ENCODE assay signal across 2 cellular contexts in genomic region chr2:457792-458430, GRCh38.
TF ChIP-seq lines count a peak whose summit lies in the region.

No MANE protein-coding gene starts in this region.

TF ChIP-seq in SK-N-SH treated with all-trans-retinoic acid at 6 μM for 48 hours, 23 proteins besides CTCF, POLR2A, EP300 and RAD21 (continued from another document):
- TF ChIP-seq, protein P1, sequence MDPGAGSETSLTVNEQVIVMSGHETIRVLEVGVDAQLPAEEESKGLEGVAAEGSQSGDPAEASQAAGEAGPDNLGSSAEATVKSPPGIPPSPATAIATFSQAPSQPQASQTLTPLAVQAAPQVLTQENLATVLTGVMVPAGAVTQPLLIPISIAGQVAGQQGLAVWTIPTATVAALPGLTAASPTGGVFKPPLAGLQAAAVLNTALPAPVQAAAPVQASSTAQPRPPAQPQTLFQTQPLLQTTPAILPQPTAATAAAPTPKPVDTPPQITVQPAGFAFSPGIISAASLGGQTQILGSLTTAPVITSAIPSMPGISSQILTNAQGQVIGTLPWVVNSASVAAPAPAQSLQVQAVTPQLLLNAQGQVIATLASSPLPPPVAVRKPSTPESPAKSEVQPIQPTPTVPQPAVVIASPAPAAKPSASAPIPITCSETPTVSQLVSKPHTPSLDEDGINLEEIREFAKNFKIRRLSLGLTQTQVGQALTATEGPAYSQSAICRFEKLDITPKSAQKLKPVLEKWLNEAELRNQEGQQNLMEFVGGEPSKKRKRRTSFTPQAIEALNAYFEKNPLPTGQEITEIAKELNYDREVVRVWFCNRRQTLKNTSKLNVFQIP (CRISPR knock-in tag; IDR thresholded peaks at IDR 0.05; ENCODE audit: borderline replicate concordance, low read depth): no peak
- TF ChIP-seq TSHZ2 (CRISPR knock-in tag; IDR thresholded peaks at IDR 0.05) (no peak), ISL1 (CRISPR knock-in tag; IDR thresholded peaks at IDR 0.05) (no peak), TOX (CRISPR knock-in tag; IDR thresholded peaks at IDR 0.05; ENCODE audit: borderline replicate concordance) (no peak), CREB5 (CRISPR knock-in tag; IDR thresholded peaks at IDR 0.05; ENCODE audit: low read depth) (no peak), GLIS3 (CRISPR knock-in tag; IDR thresholded peaks at IDR 0.05) (no peak), SNAI2 (CRISPR knock-in tag; IDR thresholded peaks at IDR 0.05) (no peak), ZC3H10 (CRISPR knock-in tag; IDR thresholded peaks at IDR 0.05) (no peak), RARB (CRISPR knock-in tag; IDR thresholded peaks at IDR 0.05) (no peak), OSR1 (CRISPR knock-in tag; IDR thresholded peaks at IDR 0.05) (no peak), PPARA (CRISPR knock-in tag; IDR thresholded peaks at IDR 0.05; ENCODE audit: borderline replicate concordance) (no peak)

TF ChIP-seq in GM23338, 12 proteins besides CTCF, POLR2A, EP300 and RAD21 (continued from another document):
- TF ChIP-seq, protein P2, sequence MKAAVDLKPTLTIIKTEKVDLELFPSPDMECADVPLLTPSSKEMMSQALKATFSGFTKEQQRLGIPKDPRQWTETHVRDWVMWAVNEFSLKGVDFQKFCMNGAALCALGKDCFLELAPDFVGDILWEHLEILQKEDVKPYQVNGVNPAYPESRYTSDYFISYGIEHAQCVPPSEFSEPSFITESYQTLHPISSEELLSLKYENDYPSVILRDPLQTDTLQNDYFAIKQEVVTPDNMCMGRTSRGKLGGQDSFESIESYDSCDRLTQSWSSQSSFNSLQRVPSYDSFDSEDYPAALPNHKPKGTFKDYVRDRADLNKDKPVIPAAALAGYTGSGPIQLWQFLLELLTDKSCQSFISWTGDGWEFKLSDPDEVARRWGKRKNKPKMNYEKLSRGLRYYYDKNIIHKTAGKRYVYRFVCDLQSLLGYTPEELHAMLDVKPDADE (IDR thresholded peaks at IDR 0.05): no peak
- TF ChIP-seq EZH2phosphoT487 (IDR thresholded peaks at IDR 0.05; ENCODE audit: unreplicated experiment) (no peak), NANOG (IDR thresholded peaks at IDR 0.05; ENCODE audit: borderline replicate concordance) (no peak)
- TF ChIP-seq, protein P3, sequence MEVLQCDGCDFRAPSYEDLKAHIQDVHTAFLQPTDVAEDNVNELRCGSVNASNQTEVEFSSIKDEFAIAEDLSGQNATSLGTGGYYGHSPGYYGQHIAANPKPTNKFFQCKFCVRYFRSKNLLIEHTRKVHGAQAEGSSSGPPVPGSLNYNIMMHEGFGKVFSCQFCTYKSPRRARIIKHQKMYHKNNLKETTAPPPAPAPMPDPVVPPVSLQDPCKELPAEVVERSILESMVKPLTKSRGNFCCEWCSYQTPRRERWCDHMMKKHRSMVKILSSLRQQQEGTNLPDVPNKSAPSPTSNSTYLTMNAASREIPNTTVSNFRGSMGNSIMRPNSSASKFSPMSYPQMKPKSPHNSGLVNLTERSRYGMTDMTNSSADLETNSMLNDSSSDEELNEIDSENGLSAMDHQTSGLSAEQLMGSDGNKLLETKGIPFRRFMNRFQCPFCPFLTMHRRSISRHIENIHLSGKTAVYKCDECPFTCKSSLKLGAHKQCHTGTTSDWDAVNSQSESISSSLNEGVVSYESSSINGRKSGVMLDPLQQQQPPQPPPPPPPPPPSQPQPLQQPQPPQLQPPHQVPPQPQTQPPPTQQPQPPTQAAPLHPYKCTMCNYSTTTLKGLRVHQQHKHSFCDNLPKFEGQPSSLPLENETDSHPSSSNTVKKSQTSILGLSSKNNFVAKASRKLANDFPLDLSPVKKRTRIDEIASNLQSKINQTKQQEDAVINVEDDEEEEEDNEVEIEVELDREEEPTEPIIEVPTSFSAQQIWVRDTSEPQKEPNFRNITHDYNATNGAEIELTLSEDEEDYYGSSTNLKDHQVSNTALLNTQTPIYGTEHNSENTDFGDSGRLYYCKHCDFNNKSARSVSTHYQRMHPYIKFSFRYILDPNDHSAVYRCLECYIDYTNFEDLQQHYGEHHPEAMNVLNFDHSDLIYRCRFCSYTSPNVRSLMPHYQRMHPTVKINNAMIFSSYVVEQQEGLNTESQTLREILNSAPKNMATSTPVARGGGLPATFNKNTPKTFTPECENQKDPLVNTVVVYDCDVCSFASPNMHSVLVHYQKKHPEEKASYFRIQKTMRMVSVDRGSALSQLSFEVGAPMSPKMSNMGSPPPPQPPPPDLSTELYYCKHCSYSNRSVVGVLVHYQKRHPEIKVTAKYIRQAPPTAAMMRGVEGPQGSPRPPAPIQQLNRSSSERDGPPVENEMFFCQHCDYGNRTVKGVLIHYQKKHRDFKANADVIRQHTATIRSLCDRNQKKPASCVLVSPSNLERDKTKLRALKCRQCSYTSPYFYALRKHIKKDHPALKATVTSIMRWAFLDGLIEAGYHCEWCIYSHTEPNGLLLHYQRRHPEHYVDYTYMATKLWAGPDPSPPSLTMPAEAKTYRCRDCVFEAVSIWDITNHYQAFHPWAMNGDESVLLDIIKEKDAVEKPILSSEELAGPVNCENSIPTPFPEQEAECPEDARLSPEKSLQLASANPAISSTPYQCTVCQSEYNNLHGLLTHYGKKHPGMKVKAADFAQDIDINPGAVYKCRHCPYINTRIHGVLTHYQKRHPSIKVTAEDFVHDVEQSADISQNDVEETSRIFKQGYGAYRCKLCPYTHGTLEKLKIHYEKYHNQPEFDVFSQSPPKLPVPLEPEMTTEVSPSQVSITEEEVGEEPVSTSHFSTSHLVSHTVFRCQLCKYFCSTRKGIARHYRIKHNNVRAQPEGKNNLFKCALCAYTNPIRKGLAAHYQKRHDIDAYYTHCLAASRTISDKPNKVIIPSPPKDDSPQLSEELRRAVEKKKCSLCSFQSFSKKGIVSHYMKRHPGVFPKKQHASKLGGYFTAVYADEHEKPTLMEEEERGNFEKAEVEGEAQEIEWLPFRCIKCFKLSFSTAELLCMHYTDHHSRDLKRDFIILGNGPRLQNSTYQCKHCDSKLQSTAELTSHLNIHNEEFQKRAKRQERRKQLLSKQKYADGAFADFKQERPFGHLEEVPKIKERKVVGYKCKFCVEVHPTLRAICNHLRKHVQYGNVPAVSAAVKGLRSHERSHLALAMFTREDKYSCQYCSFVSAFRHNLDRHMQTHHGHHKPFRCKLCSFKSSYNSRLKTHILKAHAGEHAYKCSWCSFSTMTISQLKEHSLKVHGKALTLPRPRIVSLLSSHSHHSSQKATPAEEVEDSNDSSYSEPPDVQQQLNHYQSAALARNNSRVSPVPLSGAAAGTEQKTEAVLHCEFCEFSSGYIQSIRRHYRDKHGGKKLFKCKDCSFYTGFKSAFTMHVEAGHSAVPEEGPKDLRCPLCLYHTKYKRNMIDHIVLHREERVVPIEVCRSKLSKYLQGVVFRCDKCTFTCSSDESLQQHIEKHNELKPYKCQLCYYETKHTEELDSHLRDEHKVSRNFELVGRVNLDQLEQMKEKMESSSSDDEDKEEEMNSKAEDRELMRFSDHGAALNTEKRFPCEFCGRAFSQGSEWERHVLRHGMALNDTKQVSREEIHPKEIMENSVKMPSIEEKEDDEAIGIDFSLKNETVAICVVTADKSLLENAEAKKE (CRISPR knock-in tag; IDR thresholded peaks at IDR 0.05): no peak
TF ChIP-seq in GM23338: peak in this region for 0.
